9 cellular contexts compared by ENCODE assay signal in the genomic region with DNA sequence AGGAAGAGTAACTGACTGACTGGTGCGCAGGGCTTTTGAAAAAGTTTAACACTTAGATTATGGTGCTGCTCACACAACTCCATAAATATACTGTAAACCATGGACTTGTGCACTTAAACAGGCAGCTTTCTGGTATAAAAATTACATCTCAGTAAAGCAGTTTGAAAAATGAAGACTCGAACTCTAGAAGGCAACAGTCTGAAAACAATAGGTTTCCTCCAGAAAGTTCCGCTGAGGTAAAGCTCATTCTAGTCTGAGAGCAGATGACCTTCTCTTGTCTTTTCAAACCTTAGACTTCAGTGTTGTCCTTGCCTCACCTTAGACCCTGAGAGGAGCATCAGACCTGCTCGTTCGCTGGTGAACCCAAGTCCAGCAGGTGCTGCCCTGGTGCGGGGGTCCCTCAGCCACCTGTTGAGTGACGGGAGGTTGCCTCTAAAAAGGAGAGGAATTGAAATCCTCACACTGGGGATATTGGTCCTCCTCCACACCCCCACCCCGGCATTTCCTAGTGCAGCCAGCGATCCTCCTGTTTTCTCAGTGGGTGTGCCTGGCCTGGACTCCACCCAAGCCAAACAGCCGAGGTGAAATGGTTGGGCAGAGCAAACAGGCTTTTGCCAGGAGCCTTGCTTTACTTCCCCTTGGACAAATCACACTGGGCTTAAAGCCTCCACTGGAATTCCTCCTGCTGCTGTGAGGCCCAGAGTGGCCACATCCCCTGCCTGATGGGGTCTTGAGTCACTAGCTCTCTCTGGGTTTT. TPM values are rescaled to one million over a fixed set of nuclear protein-coding genes. Genes with fewer than 3 reads are reported as not detected.
DNase-seq lines count a peak whose midpoint lies in the region; ATAC-seq and TF ChIP-seq lines count a peak whose summit lies in the region.
"Had no signal": no experiment of that assay in that cellular context is flagged by ENCODE, and none has a peak within 500 bp of the region (broad histone marks: within the 10 kb centered on the region; RNA-seq: fewer than 3 reads in every experiment).

No MANE protein-coding gene starts in this region.

- no peak overlapping the region for H3K9ac ChIP-seq in adipocyte (ENCODE audit: low read length)

- no peak for TF ChIP-seq POLR2A in thyroid gland (IDR thresholded peaks at IDR 0.05)

- DNase-seq in HuH-7.5 (ENCODE audit: low spot score) (peak; percentile 91), adipocyte (ENCODE audit: low read depth) (peak; percentile 76), hepatic stellate cell (ENCODE audit: low spot score) (peak; percentile 65), thyroid gland (peak; percentile 72 to 83), NCI-H510A (lab: John Stamatoyannopoulos, UW) (no peak)
- DNase-seq in stimulated activated naive B cell treated with anti-CD40 and anti-IgM and Interleukin-4, amounts not matched to agents 10 μg/mL and 1 μg/mL and 100 μg/mL, for 72 hours = no peak
- DNase-seq: NCI-H1436 treated with DMSO at 0.1 percent for 48 hours had no signal

- H3K4me1 Mint-ChIP-seq in stimulated activated naive B cell treated with anti-CD40 and anti-IgM and Interleukin-4, amounts not matched to agents 10 μg/mL and 1 μg/mL and 100 μg/mL, for 72 hours = peaks cover 13 to 19% of the 10 kb centered on the region in 2 donors

- 54 to 60% methylated on average over 7 to 10 of the region's 10 CpGs for WGBS in thyroid gland, 2 donors

- intact Hi-C loops in thyroid gland (cut with DNase I) = loop anchor here (10.0 kb wide), 1 partner anchor 62 kb away; no protein-coding TSS in a partner anchor

- no peaks in the 10 kb centered on the region for H3K9me3 ChIP-seq in adipocyte (ENCODE audit: control insufficient read depth, low read length)
- no peaks in the 10 kb centered on the region for H3K9me3 ChIP-seq in thyroid gland

- H3K36me3 ChIP-seq in adipocyte (ENCODE audit: control insufficient read depth, insufficient read depth, low read length, severe bottlenecking) = no peaks in the 10 kb centered on the region
- H3K36me3 ChIP-seq in thyroid gland = no peaks in the 10 kb centered on the region

- no peak for ATAC-seq in GM19467 (IDR thresholded peaks at IDR 0.05; ENCODE audit: unreplicated experiment)
- no peak for ATAC-seq in HG03039 (IDR thresholded peaks at IDR 0.05; ENCODE audit: unreplicated experiment)
- no peak for ATAC-seq in stimulated activated naive B cell treated with anti-CD40 and anti-IgM and Interleukin-4, amounts not matched to agents 10 μg/mL and 1 μg/mL and 100 μg/mL, for 72 hours (replicated peaks)

- TF ChIP-seq CTCF in thyroid gland (IDR thresholded peaks at IDR 0.05) = no peak

- no peaks in the 10 kb centered on the region for H3K9me3 Mint-ChIP-seq in stimulated activated naive B cell treated with anti-CD40 and anti-IgM and Interleukin-4, amounts not matched to agents 10 μg/mL and 1 μg/mL and 100 μg/mL, for 72 hours

- H3K4me3 Mint-ChIP-seq in stimulated activated naive B cell treated with anti-CD40 and anti-IgM and Interleukin-4, amounts not matched to agents 10 μg/mL and 1 μg/mL and 100 μg/mL, for 72 hours = no peak overlapping the region

- peaks cover 4 to 9% of the 10 kb centered on the region in 2 donors for H3K36me3 Mint-ChIP-seq in stimulated activated naive B cell treated with anti-CD40 and anti-IgM and Interleukin-4, amounts not matched to agents 10 μg/mL and 1 μg/mL and 100 μg/mL, for 72 hours

- H3K4me1 ChIP-seq in adipocyte (ENCODE audit: control insufficient read depth, insufficient read depth, low read length) (peaks cover 32% of the 10 kb centered on the region), thyroid gland (peaks cover 17 to 38% of the 10 kb centered on the region in 2 donors)

- no peak overlapping the region for H3K4me3 ChIP-seq in adipocyte (ENCODE audit: low read length)
- no peak overlapping the region for H3K4me3 ChIP-seq in thyroid gland (replicated peaks in 1 of 3)

- peak overlapping the region in 1 of 3 donors; percentile 10 for H3K27ac ChIP-seq in thyroid gland

- peaks cover 28% of the 10 kb centered on the region in 2 donors for H3K27me3 Mint-ChIP-seq in stimulated activated naive B cell treated with anti-CD40 and anti-IgM and Interleukin-4, amounts not matched to agents 10 μg/mL and 1 μg/mL and 100 μg/mL, for 72 hours

- H3K27ac Mint-ChIP-seq in stimulated activated naive B cell treated with anti-CD40 and anti-IgM and Interleukin-4, amounts not matched to agents 10 μg/mL and 1 μg/mL and 100 μg/mL, for 72 hours = no peak overlapping the region

- H3K27me3 ChIP-seq in adipocyte (replicated peaks; ENCODE audit: control insufficient read depth, insufficient read depth, low read length) = no peaks in the 10 kb centered on the region
- H3K27me3 ChIP-seq in thyroid gland = no peaks in the 10 kb centered on the region

RNA-seq across cellular contexts. Expression of gene PYGB, which starts 14.7 kb away (rescaled TPM):
- total RNA-seq in thyroid gland = 100 to 1,000 TPM in 1 of 4 donors, 10 to 100 TPM in 3; 83.2 to 141 (median 94.6) TPM

RNA-seq across cellular contexts. Expression of gene ENTPD6, which starts 37.7 kb away (rescaled TPM):
- total RNA-seq in thyroid gland = 10 to 100 TPM; 51.6 to 75.6 (median 64.9) TPM

Comparison
In these comparisons a context has a peak if more than half of its experiments do, and no peak if none do; other contexts are left out.
1. DNase-seq: peak in HuH-7.5 (single experiment), adipocyte (single experiment), hepatic stellate cell (single experiment) and thyroid gland (2 of 2); none in NCI-H510A (single experiment) and stimulated activated naive B cell treated with anti-CD40 and anti-IgM and Interleukin-4, amounts not matched to agents 10 μg/mL and 1 μg/mL and 100 μg/mL, for 72 hours (single experiment).